23 cellular contexts compared by ENCODE assay signal in the genomic region with DNA sequence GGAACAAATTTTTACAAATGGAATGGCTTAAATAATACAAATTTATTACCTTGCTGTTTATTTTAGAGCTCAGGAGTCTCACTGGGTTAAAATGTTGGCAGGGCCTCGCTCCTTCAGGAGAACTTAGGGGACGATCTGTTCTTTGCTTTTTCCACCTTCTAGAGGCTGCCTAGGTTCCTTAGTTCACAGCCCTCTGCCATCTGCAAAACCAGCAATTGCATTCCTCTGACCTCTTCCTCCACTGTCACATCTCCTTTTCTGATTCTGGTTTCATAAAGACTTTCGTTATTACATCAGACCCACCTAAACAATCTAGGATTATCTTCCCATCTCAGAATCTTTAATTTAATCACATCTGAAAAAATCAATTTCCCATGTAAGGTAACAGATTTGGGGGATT.
"Had no signal": no experiment of that assay in that cellular context is flagged by ENCODE, and none has a peak within 500 bp of the region (broad histone marks: within the 10 kb centered on the region; RNA-seq: fewer than 3 reads in every experiment).

No MANE protein-coding gene starts in this region.

- DNase-seq: activated CD4-positive, alpha-beta T cell treated with anti-CD3 and anti-CD28 coated beads for 36 hours; activated CD4-positive, alpha-beta T cell treated with anti-CD3 and anti-CD28 coated beads, Interleukin-2, amount 10 ng/mL, durations not matched to agents 7 days and 5 days; activated CD4-positive, alpha-beta T cell treated with anti-CD3 and anti-CD28 coated beads, Interleukin-2, amount 50 U/mL, for 48 hours; activated CD8-positive, alpha-beta T cell treated with anti-CD3 and anti-CD28 coated beads, Interleukin-2, amount 10 ng/mL, durations not matched to agents 7 days and 5 days; activated gamma-delta T cell treated with Interleukin-2 at 50 U/mL for 16 hours; activated naive CD4-positive, alpha-beta T cell treated with anti-CD3 and anti-CD28 coated beads for 36 hours; activated T-cell treated with anti-CD3 and anti-CD28 coated beads, Interleukin-2, amount 50 U/mL, for 4 hours; adrenal gland; body of pancreas; NCI-H1092 treated with DMSO at 0.1 percent for 48 hours; NCI-H1417; NCI-H146; NCI-H187; NCI-H2081; NCI-H2171 treated with DMSO at 0.1 percent for 48 hours; NCI-H2227 treated with DMSO at 0.1 percent for 48 hours; NCI-H446; NCI-H510A treated with DMSO at 0.1 percent for 48 hours; NK-92 treated with Interleukin-12 subunit alpha and Interleukin-12 subunit beta, amount 100 ng/mL, for 24 hours; PC-3; Peyer's patch; RPMI8226; SJCRH30 had no signal
